8 cellular contexts compared by ENCODE assay signal in genomic region chr20:50115591-50116367, GRCh38. TPM values are rescaled to one million over a fixed set of nuclear protein-coding genes. Genes with fewer than 3 reads are reported as not detected.
DNase-seq lines count a peak whose midpoint lies in the region; ATAC-seq and TF ChIP-seq lines count a peak whose summit lies in the region.

No MANE protein-coding gene starts in this region.

- DNase-seq in EH (ENCODE audit: low read depth) (peak; percentile 97), GOT3 (lab: John Stamatoyannopoulos, UW) (peak; percentile 87), LHCN-M2 (ENCODE audit: low read depth) (peak; percentile 95), RPMI7951 (ENCODE audit: low read depth) (peak; percentile 99), fibroblast of mammary gland (ENCODE audit: low read depth) (peak; percentile 97), natural killer cell (peak; percentile 75)
- peak; percentile 84 to 90 (median 87) for DNase-seq in stimulated activated naive CD4-positive, alpha-beta T cell (lab: John Stamatoyannopoulos, UW)

- H3K9me3 Mint-ChIP-seq in activated T-helper 17 cell treated with anti-CD3 and anti-CD28 coated beads, Interleukin-2, amount 50 U/mL, for 72 hours = no peaks in the 10 kb centered on the region
- H3K9me3 Mint-ChIP-seq in natural killer cell = no peaks in the 10 kb centered on the region

- no peaks in the 10 kb centered on the region for H3K27me3 Mint-ChIP-seq in activated T-helper 17 cell treated with anti-CD3 and anti-CD28 coated beads, Interleukin-2, amount 50 U/mL, for 72 hours
- H3K27me3 Mint-ChIP-seq in natural killer cell (ENCODE audit: low read depth in 2 of 2) = no peaks in the 10 kb centered on the region

- peak overlapping the region; percentile 75 for H3K4me3 ChIP-seq in fibroblast of mammary gland (ENCODE audit: control insufficient read depth, low read depth, low read length)

- peak; percentile 85 for ATAC-seq in activated T-helper 17 cell treated with anti-CD3 and anti-CD28 coated beads, Interleukin-2, amount 50 U/mL, for 72 hours (replicated peaks)
- peak; percentile 69 to 85 (median 76) for ATAC-seq in natural killer cell

- H3K4me1 Mint-ChIP-seq in activated T-helper 17 cell treated with anti-CD3 and anti-CD28 coated beads, Interleukin-2, amount 50 U/mL, for 72 hours = peaks cover 31% of the 10 kb centered on the region
- H3K4me1 Mint-ChIP-seq in natural killer cell = peaks cover 52% of the 10 kb centered on the region in 2 donors

- intact Hi-C loops in natural killer cell (cut with micrococcal nuclease) = loop anchor here (10.0 kb wide), 1 partner anchor 451 kb away; no protein-coding TSS in a partner anchor

- no peak for TF ChIP-seq CTCF in fibroblast of mammary gland (conservative IDR thresholded peaks at IDR 0.05; ENCODE audit: control insufficient read depth, insufficient read depth, low read depth, low read length)
- TF ChIP-seq CTCF in natural killer cell (IDR thresholded peaks at IDR 0.05) = no peak

- H3K4me3 Mint-ChIP-seq in activated T-helper 17 cell treated with anti-CD3 and anti-CD28 coated beads, Interleukin-2, amount 50 U/mL, for 72 hours = peak overlapping the region; percentile 95
- peak overlapping the region; percentile 94 for H3K4me3 Mint-ChIP-seq in natural killer cell

- peaks cover 19% of the 10 kb centered on the region for H3K36me3 Mint-ChIP-seq in activated T-helper 17 cell treated with anti-CD3 and anti-CD28 coated beads, Interleukin-2, amount 50 U/mL, for 72 hours (ENCODE audit: low read depth)
- no peaks in the 10 kb centered on the region for H3K36me3 Mint-ChIP-seq in natural killer cell

- H3K27ac Mint-ChIP-seq in activated T-helper 17 cell treated with anti-CD3 and anti-CD28 coated beads, Interleukin-2, amount 50 U/mL, for 72 hours = peak overlapping the region; percentile 97
- H3K27ac Mint-ChIP-seq in natural killer cell = peak overlapping the region; percentile 89 to 92

RNA-seq across cellular contexts. Expression of gene UBE2V1, which starts 2.8 kb away (rescaled TPM):
- total RNA-seq in LHCN-M2 (2014; rRNA removed) = 61.5 and 71.5 TPM in 2 replicates
- 126 TPM for polyA plus RNA-seq in LHCN-M2 (2012)
- 134 and 174 TPM in 2 replicates for total RNA-seq in RPMI7951 (2014; rRNA removed; shearing (Covaris generic))
- total RNA-seq in activated T-helper 17 cell treated with anti-CD3 and anti-CD28 coated beads, Interleukin-2, amount 50 U/mL, for 72 hours = 100 to 1,000 TPM; 197 to 205 TPM
- total RNA-seq in natural killer cell = 100 to 1,000 TPM; 194 to 238 (median 236) TPM

RNA-seq across cellular contexts. Expression of gene PEDS1, which starts 37.7 kb away (rescaled TPM):
- total RNA-seq in LHCN-M2 (2014; rRNA removed) (25.8 and 37.7 TPM in 2 replicates), natural killer cell (10 to 100 TPM; 27.4 to 32.8 (median 31.5) TPM)
- polyA plus RNA-seq in LHCN-M2 (2012) = 23.8 TPM
- total RNA-seq in RPMI7951 (2014; rRNA removed; shearing (Covaris generic)) = 54.2 and 56.1 TPM in 2 replicates
- 10 to 100 TPM; 13.1 to 22.0 TPM for total RNA-seq in activated T-helper 17 cell treated with anti-CD3 and anti-CD28 coated beads, Interleukin-2, amount 50 U/mL, for 72 hours

Comparison
In these comparisons a context has a peak if more than half of its experiments do, and no peak if none do; other contexts are left out.
1. Peak in every context shown above with its lines: DNase-seq, ATAC-seq and H3K4me3 ChIP-seq.